ENCODE assay signal across 8 cellular contexts in genomic region chr7:92834661-92835139, GRCh38. TPM values are rescaled to one million over a fixed set of nuclear protein-coding genes. Genes with fewer than 3 reads are reported as not detected.
DNase-seq lines count a peak whose midpoint lies in the region; ATAC-seq and TF ChIP-seq lines count a peak whose summit lies in the region.

No MANE protein-coding gene starts in this region.

- TF ChIP-seq CTCF in colonic mucosa (IDR thresholded peaks at IDR 0.05) (no peak), lower lobe of right lung (IDR thresholded peaks at IDR 0.05) (no peak), transverse colon (IDR thresholded peaks at IDR 0.05) (no peak)

- ATAC-seq in lower lobe of right lung (peak in 1 of 2 donors; percentile 0), GM18870 (IDR thresholded peaks at IDR 0.05; ENCODE audit: unreplicated experiment) (no peak)

- H3K4me1 ChIP-seq in colonic mucosa (no peaks in the 10 kb centered on the region), lower lobe of right lung (peaks cover 25% of the 10 kb centered on the region), transverse colon (peaks cover 8 to 37% (median 28%) of the 10 kb centered on the region in 4 donors)

- H3K9me3 ChIP-seq in colonic mucosa (no peaks in the 10 kb centered on the region), lower lobe of right lung (no peaks in the 10 kb centered on the region), transverse colon (no peaks in the 10 kb centered on the region)

- in situ Hi-C loops in transverse colon (cut with MboI; ENCODE audit: low pct_ligation_motif_present in 1 of 4, low pct_unique_long_range_greater_than_20kb in 1 of 4, low sequenced_read_pairs in 3 of 4): loop anchor here (5.0 to 10.0 kb wide), 4 partner anchors 140 to 210 kb away; no protein-coding TSS in a partner anchor

- WGBS in transverse colon (ENCODE audit: low coverage in 1 of 2), 2 donors: 1% methylated on average over 27 of the region's 35 CpGs; no CpG with 5 or more reads in 1 of the 2 donors

- no peak for TF ChIP-seq POLR2A in transverse colon (IDR thresholded peaks at IDR 0.05)

- no peak for TF ChIP-seq EP300 in transverse colon (IDR thresholded peaks at IDR 0.05; ENCODE audit: low read depth)

- peak overlapping the region; percentile 87 for H3K27ac ChIP-seq in colonic mucosa
- peak overlapping the region; percentile 84 for H3K27ac ChIP-seq in lower lobe of right lung
- peak overlapping the region; percentile 92 to 94 (median 93) for H3K27ac ChIP-seq in transverse colon

- H3K9ac ChIP-seq in colonic mucosa (ENCODE audit: low read depth in 2 of 2, low read length in 2 of 2): peak overlapping the region; percentile 52 to 85

- DNase-seq in NCI-H748 (lab: John Stamatoyannopoulos, UW; ENCODE audit: unreplicated experiment) (peak; percentile 33), NCI-H748 treated with DMSO at 0.1 percent for 48 hours (lab: John Stamatoyannopoulos, UW) (no peak), RKO (ENCODE audit: low spot score) (peak; percentile 17), colonic mucosa (peak; percentile 56), lower lobe of right lung (peak; percentile 61), transverse colon (peak; percentile 40), medulla oblongata (ENCODE audit: extremely low spot score) (no peak)

- intact Hi-C loops in colonic mucosa (cut with DNase I): loop anchor here (5.0 kb wide), 1 partner anchor 142 kb away; no protein-coding TSS in a partner anchor
- intact Hi-C loops in lower lobe of right lung (cut with DNase I): loop anchor here (10.0 kb wide), 1 partner anchor 140 kb away; no protein-coding TSS in a partner anchor
- intact Hi-C loops in transverse colon (cut with DNase I; ENCODE audit: low total_unique reads): loop anchor here (5.0 to 10.0 kb wide), 3 partner anchors 117 to 220 kb away; no protein-coding TSS in a partner anchor

- H3K27me3 ChIP-seq in colonic mucosa (no peaks in the 10 kb centered on the region), lower lobe of right lung (ENCODE audit: low read depth) (no peaks in the 10 kb centered on the region), transverse colon (no peaks in the 10 kb centered on the region)

- H3K36me3 ChIP-seq in colonic mucosa: no peaks in the 10 kb centered on the region
- H3K36me3 ChIP-seq in lower lobe of right lung: no peaks in the 10 kb centered on the region
- H3K36me3 ChIP-seq in transverse colon: no peaks in the 10 kb centered on the region

- H3K4me3 ChIP-seq in colonic mucosa (peak overlapping the region; percentile 77), lower lobe of right lung (peak overlapping the region; percentile 83), transverse colon (peak overlapping the region; percentile 65 to 89 (median 80))

RNA-seq across cellular contexts. Expression of gene CDK6, which starts 1.7 kb away (rescaled TPM):
- total RNA-seq in colonic mucosa: 10 to 100 TPM; 37.1 to 55.4 TPM
- 21.7 TPM for total RNA-seq in lower lobe of right lung
- 10 to 100 TPM; 12.9 to 32.7 (median 21.6) TPM for total RNA-seq in transverse colon

Comparison
In these comparisons a context has a peak if more than half of its experiments do, and no peak if none do; other contexts are left out.
1. DNase-seq: peak in NCI-H748 (single experiment), RKO (single experiment), colonic mucosa (single experiment), lower lobe of right lung (single experiment) and transverse colon (single experiment); none in NCI-H748 treated with DMSO at 0.1 percent for 48 hours (single experiment) and medulla oblongata (single experiment).
2. Peak in every context shown above with its lines, with median percentiles within 50 percentile points of each other: H3K27ac ChIP-seq and H3K4me3 ChIP-seq.